Comparison of ENCODE assay signal across 9 cellular contexts in the genomic region with DNA sequence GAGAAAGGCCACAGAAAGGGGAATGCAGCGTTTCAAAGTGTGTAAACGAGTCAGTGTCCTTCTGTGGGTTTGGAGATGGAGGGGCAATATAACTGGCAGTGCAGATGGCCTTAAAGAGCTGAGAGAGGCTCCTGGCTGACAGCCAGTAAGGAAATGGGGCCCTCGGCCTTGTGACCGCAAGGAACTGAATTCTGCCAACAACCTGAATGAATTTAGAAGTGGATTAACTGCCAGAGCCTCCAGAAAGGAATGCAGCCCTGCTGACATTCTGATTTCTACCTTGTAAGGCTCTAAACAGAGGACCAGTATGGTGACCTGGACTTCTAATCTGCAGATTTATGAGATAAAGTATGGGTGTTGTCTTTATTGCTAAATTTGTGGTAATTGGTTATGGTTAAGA. TPM values are rescaled to one million over a fixed set of nuclear protein-coding genes. Genes with fewer than 3 reads are reported as not detected.
A peak's percentile ranks its signal among the peaks of the same experiment; 100 is the strongest.
DNase-seq lines count a peak whose midpoint lies in the region; ATAC-seq and TF ChIP-seq lines count a peak whose summit lies in the region.
"Had no signal": no experiment of that assay in that cellular context is flagged by ENCODE, and none has a peak within 500 bp of the region (broad histone marks: within the 10 kb centered on the region; RNA-seq: fewer than 3 reads in every experiment).

No MANE protein-coding gene starts in this region.

- no peaks in the 10 kb centered on the region for H3K27me3 ChIP-seq in RWPE2 (ENCODE audit: insufficient read depth, poor library complexity, severe bottlenecking)
- no peaks in the 10 kb centered on the region for H3K27me3 ChIP-seq in hepatocyte

- no peaks in the 10 kb centered on the region for H3K36me3 Mint-ChIP-seq in immature natural killer cell
- H3K36me3 Mint-ChIP-seq in activated naive CD4-positive, alpha-beta T cell treated with anti-CD3 and anti-CD28 coated beads for 36 hours (ENCODE audit: low read depth): no peaks in the 10 kb centered on the region

- H3K9me3 ChIP-seq in RWPE2 (ENCODE audit: severe bottlenecking): no peaks in the 10 kb centered on the region
- H3K9me3 ChIP-seq in hepatocyte (ENCODE audit: low read depth): no peaks in the 10 kb centered on the region

- H3K36me3 ChIP-seq in RWPE2 (ENCODE audit: low read depth): no peaks in the 10 kb centered on the region
- H3K36me3 ChIP-seq in hepatocyte (replicated peaks; ENCODE audit: insufficient read depth, low read depth): no peaks in the 10 kb centered on the region

- DNase-seq in Ammon's horn (ENCODE audit: low spot score) (peak; percentile 30), RWPE2 (ENCODE audit: low spot score) (no peak), hepatocyte (ENCODE audit: low spot score) (peak; percentile 63), immature natural killer cell (no peak), NCI-H2029 (lab: John Stamatoyannopoulos, UW) (no peak)
- DNase-seq in activated naive CD4-positive, alpha-beta T cell treated with anti-CD3 and anti-CD28 coated beads for 36 hours: no peak
- DNase-seq: stimulated activated CD4-positive, alpha-beta T cell treated with anti-CD3 and anti-CD28 coated beads, Interleukin-2, amount 100 ng/mL, for 48 hours had no signal

- intact Hi-C loops in activated naive CD4-positive, alpha-beta T cell treated with anti-CD3 and anti-CD28 coated beads for 36 hours (cut with micrococcal nuclease): no loop called here

- CTCF ChIA-PET in activated naive CD4-positive, alpha-beta T cell treated with anti-CD3 and anti-CD28 coated beads for 36 hours (lab: Charles Lee): no interaction called here

- H3K4me2 ChIP-seq in hepatocyte: peak overlapping the region; percentile 14

- peaks cover 0 to 4% (median 0%) of the 10 kb centered on the region in 3 donors for H3K27me3 Mint-ChIP-seq in immature natural killer cell (ENCODE audit: low read depth in 3 of 3)
- H3K27me3 Mint-ChIP-seq in activated naive CD4-positive, alpha-beta T cell treated with anti-CD3 and anti-CD28 coated beads for 36 hours (ENCODE audit: low read depth): peaks cover 3% of the 10 kb centered on the region

- H3K79me2 ChIP-seq in hepatocyte: no peaks in the 10 kb centered on the region

- no peaks in the 10 kb centered on the region for H4K20me1 ChIP-seq in hepatocyte (ENCODE audit: insufficient read depth, poor library complexity, severe bottlenecking)

- H3K4me1 ChIP-seq in RWPE2 (ENCODE audit: insufficient read depth, poor library complexity, severe bottlenecking): peaks cover 13% of the 10 kb centered on the region
- peaks cover 14% of the 10 kb centered on the region for H3K4me1 ChIP-seq in hepatocyte (ENCODE audit: insufficient read depth)

- H3K9me3 Mint-ChIP-seq in immature natural killer cell: no peaks in the 10 kb centered on the region
- H3K9me3 Mint-ChIP-seq in activated naive CD4-positive, alpha-beta T cell treated with anti-CD3 and anti-CD28 coated beads for 36 hours: no peaks in the 10 kb centered on the region

- ATAC-seq in HG02623 (IDR thresholded peaks at IDR 0.05; ENCODE audit: unreplicated experiment) (peak; percentile 39), RWPE2 (ENCODE audit: low read depth) (peak; percentile 81), HG03135 (IDR thresholded peaks at IDR 0.05; ENCODE audit: unreplicated experiment) (no peak)

- peaks cover 0 to 7% of the 10 kb centered on the region in 2 donors for H3K4me1 Mint-ChIP-seq in immature natural killer cell
- no peaks in the 10 kb centered on the region for H3K4me1 Mint-ChIP-seq in activated naive CD4-positive, alpha-beta T cell treated with anti-CD3 and anti-CD28 coated beads for 36 hours (ENCODE audit: low read depth)

- H3K27ac ChIP-seq in RWPE2 (ENCODE audit: poor library complexity, severe bottlenecking) (peak overlapping the region; percentile 2), hepatocyte (peak overlapping the region; percentile 49)

- H3K4me3 ChIP-seq in RWPE2 (ENCODE audit: severe bottlenecking) (no peak overlapping the region), hepatocyte (no peak overlapping the region)

- no peak overlapping the region for H3K27ac Mint-ChIP-seq in immature natural killer cell
- H3K27ac Mint-ChIP-seq in activated naive CD4-positive, alpha-beta T cell treated with anti-CD3 and anti-CD28 coated beads for 36 hours: no peak overlapping the region

- no peaks in the 10 kb centered on the region for H3K9me2 ChIP-seq in hepatocyte (replicated peaks; ENCODE audit: insufficient read depth)

- 6% methylated on average over 4 of the region's 4 CpGs for WGBS in hepatocyte (ENCODE audit: low lambda C conversion rate, missing lambda C conversion rate)

- H3K4me3 Mint-ChIP-seq in immature natural killer cell: no peak overlapping the region
- no peak overlapping the region for H3K4me3 Mint-ChIP-seq in activated naive CD4-positive, alpha-beta T cell treated with anti-CD3 and anti-CD28 coated beads for 36 hours

- no peak overlapping the region for H2AFZ ChIP-seq in hepatocyte

- TF ChIP-seq CTCF in RWPE2 (IDR thresholded peaks at IDR 0.05; ENCODE audit: poor library complexity, severe bottlenecking): no peak
- no peak for TF ChIP-seq CTCF in hepatocyte (IDR thresholded peaks at IDR 0.05; ENCODE audit: poor library complexity)

RNA-seq across cellular contexts. Expression of a gene that starts 17.5 kb away (rescaled TPM):
- 263 and 294 TPM in 2 replicates for total RNA-seq in hepatocyte
- polyA plus RNA-seq in hepatocyte: 148 and 177 TPM in 2 replicates
- polyA plus RNA-seq in immature natural killer cell: 10 to 100 TPM; 12.5 to 20.2 (median 17.6) TPM
- total RNA-seq in activated naive CD4-positive, alpha-beta T cell treated with anti-CD3 and anti-CD28 coated beads for 36 hours: 1 to 10 TPM; 6.8 to 7.3 TPM

Comparison
In these comparisons a context has a peak if more than half of its experiments do, and no peak if none do; other contexts are left out.
1. DNase-seq: peak in Ammon's horn (single experiment) and hepatocyte (single experiment); none in RWPE2 (single experiment), immature natural killer cell (0 of 3), NCI-H2029 (single experiment) and activated naive CD4-positive, alpha-beta T cell treated with anti-CD3 and anti-CD28 coated beads for 36 hours (single experiment).
2. RNA of a gene that starts 17.5 kb away (total RNA-seq): 263 to 294 TPM in hepatocyte; 6.8 to 7.3 TPM in activated naive CD4-positive, alpha-beta T cell treated with anti-CD3 and anti-CD28 coated beads for 36 hours; every median in the first group is over 10 times any median in the second.